8 cellular contexts compared by ENCODE assay signal in the genomic region with DNA sequence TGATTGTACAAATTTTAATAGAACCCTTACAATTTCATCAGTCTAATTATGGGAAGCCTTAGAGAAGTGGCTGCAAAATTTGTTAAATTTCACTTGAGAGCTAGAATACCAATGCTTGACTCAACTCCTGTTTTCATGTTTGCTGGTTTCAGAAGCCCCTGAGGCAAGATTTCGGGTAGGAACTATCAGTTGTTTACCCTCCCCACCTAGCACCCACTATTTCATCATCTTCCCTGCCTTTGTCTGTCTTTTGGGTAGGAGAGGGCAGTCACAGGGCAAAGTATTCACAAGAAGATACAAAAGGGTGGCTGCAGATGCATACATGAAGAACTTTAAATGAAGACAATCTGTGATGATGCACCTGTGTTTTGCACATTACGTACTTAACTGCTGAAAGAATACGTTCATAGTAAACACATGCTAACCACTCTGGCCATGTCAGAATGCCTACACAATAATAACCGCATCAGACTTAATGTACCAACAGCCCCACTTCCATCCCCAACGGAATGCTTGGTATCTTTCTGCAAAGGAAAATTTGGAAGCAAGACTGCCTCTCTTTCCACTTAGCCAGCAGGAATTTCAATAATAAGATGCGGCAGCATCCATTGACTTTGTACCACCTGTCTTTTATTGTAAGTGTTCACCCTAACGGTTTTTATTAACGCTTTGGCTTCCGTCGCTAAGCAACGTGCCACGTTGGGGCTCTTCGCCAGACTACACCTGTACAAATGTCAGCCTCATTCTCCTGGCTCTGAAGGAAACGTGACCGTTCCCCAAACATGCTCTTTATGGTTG. TPM values are rescaled to one million over a fixed set of nuclear protein-coding genes. Genes with fewer than 3 reads are reported as not detected.
DNase-seq lines count a peak whose midpoint lies in the region; ATAC-seq, FAIRE-seq and TF ChIP-seq lines count a peak whose summit lies in the region.

No MANE protein-coding gene starts in this region.

- peaks cover 13% of the 10 kb centered on the region for H3K4me1 ChIP-seq in DND-41 (ENCODE audit: insufficient read depth, low read length)
- H3K4me1 ChIP-seq in HUES6 (ENCODE audit: control insufficient read depth, insufficient read depth, low read length), result peaks cover 18% of the 10 kb centered on the region

- H3K9ac ChIP-seq in DND-41 (ENCODE audit: low read depth, low read length) (no peak overlapping the region), HUES6 (ENCODE audit: low read length) (peak overlapping the region; percentile 11), neural cell (ENCODE audit: low read length) (peak overlapping the region; percentile 50)

- no peaks in the 10 kb centered on the region for H4K20me1 ChIP-seq in DND-41 (ENCODE audit: insufficient read depth, low read length)
- H4K20me1 ChIP-seq in neural cell (ENCODE audit: insufficient read depth), result no peaks in the 10 kb centered on the region

- no peak for TF ChIP-seq RAD21 in neural cell (conservative IDR thresholded peaks at IDR 0.05)

- H3K36me3 ChIP-seq in DND-41 (ENCODE audit: insufficient read depth, low read length) (no peaks in the 10 kb centered on the region), HUES6 (ENCODE audit: control insufficient read depth, insufficient read depth, low read length) (no peaks in the 10 kb centered on the region), bronchial epithelial cell (ENCODE audit: control insufficient read depth, insufficient read depth, low read length) (no peaks in the 10 kb centered on the region), neural cell (ENCODE audit: insufficient read depth, low read length) (no peaks in the 10 kb centered on the region)

- H2AFZ ChIP-seq in DND-41 (ENCODE audit: low read depth, low read length), result no peak overlapping the region; the same call in 1 of the 2 replicates
- no peak overlapping the region for H2AFZ ChIP-seq in neural cell (ENCODE audit: low read depth, low read length)

- no peak overlapping the region for H3K27ac ChIP-seq in DND-41 (ENCODE audit: low read length)
- no peak overlapping the region for H3K27ac ChIP-seq in HUES6 (ENCODE audit: low read depth, low read length)
- peak overlapping the region; percentile 42 for H3K27ac ChIP-seq in neural cell (ENCODE audit: low read length)

- no peaks in the 10 kb centered on the region for H3K9me3 ChIP-seq in DND-41 (ENCODE audit: insufficient read depth, low read length, severe bottlenecking)
- no peaks in the 10 kb centered on the region for H3K9me3 ChIP-seq in HUES6 (ENCODE audit: control insufficient read depth, insufficient read depth, low read depth, low read length)
- no peaks in the 10 kb centered on the region for H3K9me3 ChIP-seq in neural cell (ENCODE audit: low read length)

- H3K27me3 ChIP-seq in DND-41 (ENCODE audit: insufficient read depth, low read length, poor library complexity), result no peaks in the 10 kb centered on the region
- H3K27me3 ChIP-seq in HUES6 (ENCODE audit: control insufficient read depth, insufficient read depth, low read length), result no peaks in the 10 kb centered on the region
- H3K27me3 ChIP-seq in bronchial epithelial cell (ENCODE audit: control insufficient read depth, insufficient read depth, low read length), result no peaks in the 10 kb centered on the region
- no peaks in the 10 kb centered on the region for H3K27me3 ChIP-seq in neural cell (ENCODE audit: insufficient read depth, low read depth, low read length)

- H3K79me2 ChIP-seq in DND-41 (ENCODE audit: insufficient read depth, low read length) (no peaks in the 10 kb centered on the region), neural cell (replicated peaks; ENCODE audit: insufficient read depth, low read length) (no peaks in the 10 kb centered on the region)

- H3F3A ChIP-seq in neural cell (ENCODE audit: insufficient read depth, low read length, poor library complexity, severe bottlenecking), result no peaks in the 10 kb centered on the region

- peak; percentile 60 for FAIRE-seq in bronchial epithelial cell (lab: Jason Lieb, UNC)

- no peaks in the 10 kb centered on the region for H3K9me2 ChIP-seq in neural cell (ENCODE audit: insufficient read depth, low read length)

- TF ChIP-seq CTCF in DND-41 (IDR thresholded peaks at IDR 0.05; ENCODE audit: borderline replicate concordance, extremely low read depth, low read length, poor library complexity, severe bottlenecking) (no peak), bronchial epithelial cell (IDR thresholded peaks at IDR 0.05; ENCODE audit: insufficient read depth, low read length, severe bottlenecking) (no peak), neural cell (IDR thresholded peaks at IDR 0.05; ENCODE audit: poor library complexity, severe bottlenecking) (no peak)

- H3K4me2 ChIP-seq in DND-41 (ENCODE audit: insufficient read depth, low read length) (0 out of 2 replicates have a peak overlapping the region, but pooled peaks have one; percentile 28), neural cell (ENCODE audit: low read length) (peak overlapping the region; percentile 40)

- no peak for ATAC-seq in DND-41 (ENCODE audit: insufficient read depth, low read depth)
- ATAC-seq in HG02852 (IDR thresholded peaks at IDR 0.05; ENCODE audit: unreplicated experiment), result no peak

- no peak overlapping the region for H3K4me3 ChIP-seq in DND-41 (ENCODE audit: low read depth in 1 of 2, low read length in 2 of 2)
- peak overlapping the region; percentile 65 for H3K4me3 ChIP-seq in HUES6 (ENCODE audit: low read depth, low read length)
- H3K4me3 ChIP-seq in bronchial epithelial cell (ENCODE audit: low read depth, low read length), result no peak overlapping the region
- peak overlapping the region; percentile 57 for H3K4me3 ChIP-seq in neural cell (ENCODE audit: low read length)

- DNase-seq in DND-41 (no peak), bronchial epithelial cell (ENCODE audit: low read depth) (no peak), activated gamma-delta T cell treated with Interleukin-2 at 50 U/mL for 16 hours (no peak), iPS-NIHi7 (ENCODE audit: extremely low spot score) (no peak), cortex of kidney (lab: John Stamatoyannopoulos, UW) (no peak)

- no peak for TF ChIP-seq EP300 in neural cell (conservative IDR thresholded peaks at IDR 0.05; ENCODE audit: poor library complexity, severe bottlenecking)

TF ChIP-seq in neural cell, 6 proteins besides CTCF, POLR2A, EP300 and RAD21:
- TF ChIP-seq TAF1 (IDR thresholded peaks at IDR 0.05; ENCODE audit: low read depth) (no peak), SMC3 (conservative IDR thresholded peaks at IDR 0.05; ENCODE audit: poor library complexity) (no peak), POLR2AphosphoS5 (IDR thresholded peaks at IDR 0.05) (no peak), MXI1 (conservative IDR thresholded peaks at IDR 0.05; ENCODE audit: poor library complexity, severe bottlenecking) (peak; percentile 61)

RNA-seq across cellular contexts. Expression of gene TPT1, which starts 30.4 kb away (rescaled TPM):
- total RNA-seq in bronchial epithelial cell, result 6,256 and 7,903 TPM in 2 replicates
- polyA plus RNA-seq in neural cell, result 1,830 and 2,071 TPM in 2 replicates
- 768 and 976 TPM in 2 replicates for polyA minus RNA-seq in neural cell

Comparison
In these comparisons a context has a peak if more than half of its experiments do, and no peak if none do; other contexts are left out.
1. H3K4me3 ChIP-seq: peak in HUES6 (single experiment) and neural cell (single experiment); none in DND-41 (0 of 2) and bronchial epithelial cell (single experiment).